ENCODE assay signal across 2 cellular contexts in genomic region chr6:149233056-149233715, GRCh38.
TF ChIP-seq lines count a peak whose summit lies in the region.

No MANE protein-coding gene starts in this region.

TF ChIP-seq in IMR-90, 13 proteins besides CTCF, POLR2A, EP300 and RAD21 (continued from another document):
- peak; percentile 47; the same call in 1 of the 2 replicates for TF ChIP-seq BHLHE40 (IDR thresholded peaks at IDR 0.05; ENCODE audit: low read depth, low read length)

TF ChIP-seq in endothelial cell of umbilical vein, 7 proteins besides CTCF, POLR2A, EP300 and RAD21 (continued from another document):
- peak; percentile 98 for TF ChIP-seq GATA2 (IDR thresholded peaks at IDR 0.05; ENCODE audit: insufficient read depth, insufficient read length, low read depth, low read length)
- TF ChIP-seq FOS (IDR thresholded peaks at IDR 0.05; ENCODE audit: borderline replicate concordance, insufficient read depth, low read length): peak; percentile 87
- TF ChIP-seq POLR2AphosphoS5 (IDR thresholded peaks at IDR 0.05; ENCODE audit: insufficient read depth, low read depth, low read length): no peak
- TF ChIP-seq JUN (IDR thresholded peaks at IDR 0.05; ENCODE audit: borderline replicate concordance, insufficient read depth, insufficient read length, low read depth): peak; percentile 77
- TF ChIP-seq EZH2 (IDR thresholded peaks at IDR 0.05; ENCODE audit: borderline replicate concordance, low read depth, low read length, severe bottlenecking): no peak
